In the genomic region with DNA sequence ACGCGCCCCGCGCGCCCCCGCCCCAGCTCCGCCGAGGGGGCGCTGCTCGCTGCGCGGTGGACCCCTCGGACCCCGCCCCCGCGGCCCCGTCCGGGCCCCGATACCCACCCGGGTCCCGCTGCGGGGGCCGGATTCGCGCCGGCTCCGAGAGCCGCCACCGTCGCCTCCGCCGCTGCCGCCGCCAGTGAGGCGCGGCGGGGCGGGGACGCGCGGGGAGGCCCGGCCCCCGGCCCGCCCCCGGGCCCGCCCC, we compare ENCODE assay signal across 8 cellular contexts. TPM values are rescaled to one million over a fixed set of nuclear protein-coding genes. Genes with fewer than 3 reads are reported as not detected.
DNase-seq lines count a peak whose midpoint lies in the region; ATAC-seq and TF ChIP-seq lines count a peak whose summit lies in the region.

A gene with protein sequence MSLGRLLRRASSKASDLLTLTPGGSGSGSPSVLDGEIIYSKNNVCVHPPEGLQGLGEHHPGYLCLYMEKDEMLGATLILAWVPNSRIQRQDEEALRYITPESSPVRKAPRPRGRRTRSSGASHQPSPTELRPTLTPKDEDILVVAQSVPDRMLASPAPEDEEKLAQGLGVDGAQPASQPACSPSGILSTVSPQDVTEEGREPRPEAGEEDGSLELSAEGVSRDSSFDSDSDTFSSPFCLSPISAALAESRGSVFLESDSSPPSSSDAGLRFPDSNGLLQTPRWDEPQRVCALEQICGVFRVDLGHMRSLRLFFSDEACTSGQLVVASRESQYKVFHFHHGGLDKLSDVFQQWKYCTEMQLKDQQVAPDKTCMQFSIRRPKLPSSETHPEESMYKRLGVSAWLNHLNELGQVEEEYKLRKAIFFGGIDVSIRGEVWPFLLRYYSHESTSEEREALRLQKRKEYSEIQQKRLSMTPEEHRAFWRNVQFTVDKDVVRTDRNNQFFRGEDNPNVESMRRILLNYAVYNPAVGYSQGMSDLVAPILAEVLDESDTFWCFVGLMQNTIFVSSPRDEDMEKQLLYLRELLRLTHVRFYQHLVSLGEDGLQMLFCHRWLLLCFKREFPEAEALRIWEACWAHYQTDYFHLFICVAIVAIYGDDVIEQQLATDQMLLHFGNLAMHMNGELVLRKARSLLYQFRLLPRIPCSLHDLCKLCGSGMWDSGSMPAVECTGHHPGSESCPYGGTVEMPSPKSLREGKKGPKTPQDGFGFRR (minus strand): TSS at position 186 of the 250 bp plus-strand sequence. CDS start 22,325 bp downstream, outside the sequence.

- H3K4me1 ChIP-seq in lower lobe of right lung (peaks cover 19% of the 10 kb centered on the region), tibial nerve (peaks cover 0 to 48% (median 11%) of the 10 kb centered on the region in 4 donors)

- no peak for TF ChIP-seq CTCF in AG09309 (IDR thresholded peaks at IDR 0.05; ENCODE audit: control insufficient read depth, insufficient read depth, low read depth, low read length, missing control alignments)
- no peak for TF ChIP-seq CTCF in cardiac fibroblast (IDR thresholded peaks at IDR 0.05; ENCODE audit: low read depth, low read length)
- no peak for TF ChIP-seq CTCF in lower lobe of right lung (IDR thresholded peaks at IDR 0.05)
- TF ChIP-seq CTCF in tibial nerve (IDR thresholded peaks at IDR 0.05): no peak

- no CpG with 5 or more reads among the region's 46 CpGs for WGBS in tibial nerve, 2 donors

- peak in 1 of 2 donors; percentile 51 for TF ChIP-seq POLR2A in tibial nerve (IDR thresholded peaks at IDR 0.05)

- H3K9me3 ChIP-seq in lower lobe of right lung: no peaks in the 10 kb centered on the region
- H3K9me3 ChIP-seq in tibial nerve: no peaks in the 10 kb centered on the region

- TF ChIP-seq EP300 in tibial nerve (IDR thresholded peaks at IDR 0.05): no peak

- H3K4me3 ChIP-seq in AG09309 (ENCODE audit: control insufficient read depth, low read depth, low read length) (peak within 1 kb of the TSS; percentile 90), cardiac fibroblast (replicated peaks in 1 of 2; ENCODE audit: low read depth in 2 of 2, low read length in 2 of 2) (peak within 1 kb of the TSS; percentile 82 to 91), lower lobe of right lung (peak within 1 kb of the TSS; percentile 94), tibial nerve (peak within 1 kb of the TSS; percentile 56 to 98 (median 80))

- no peaks in the 10 kb centered on the region for H3K27me3 ChIP-seq in lower lobe of right lung (ENCODE audit: low read depth)
- H3K27me3 ChIP-seq in tibial nerve: no peaks in the 10 kb centered on the region

- intact Hi-C loops in lower lobe of right lung (cut with DNase I): no loop called here

- H3K27ac ChIP-seq in lower lobe of right lung: peak within 1 kb of the TSS; percentile 97
- H3K27ac ChIP-seq in tibial nerve: peak within 1 kb of the TSS; percentile 65 to 98 (median 92)

- DNase-seq in AG09309 (ENCODE audit: low read depth): no peak
- DNase-seq in HT1080 (ENCODE audit: low read depth): no peak
- no peak for DNase-seq in cardiac fibroblast (ENCODE audit: low read depth in 2 of 2)
- DNase-seq in lower lobe of right lung: no peak
- no peak for DNase-seq in tibial nerve (ENCODE audit: low spot score in 2 of 2)
- no peak for DNase-seq in RPMI8226
- DNase-seq in NCI-H510A treated with DMSO at 0.1 percent for 48 hours (lab: John Stamatoyannopoulos, UW): no peak
- no peak for DNase-seq in DMS 273 (lab: John Stamatoyannopoulos, UW; ENCODE audit: unreplicated experiment)

- ATAC-seq in lower lobe of right lung: no peak

- no peaks in the 10 kb centered on the region for H3K36me3 ChIP-seq in lower lobe of right lung
- H3K36me3 ChIP-seq in tibial nerve: peaks cover 0 to 8% (median 0%) of the 10 kb centered on the region in 3 donors

RNA-seq across cellular contexts. Expression of the gene that starts here (rescaled TPM):
- total RNA-seq in HT1080 (2014; rRNA removed; shearing (Covaris generic)): 24.1 and 24.4 TPM in 2 replicates
- 10.9 and 13.3 TPM in 2 replicates for polyA plus RNA-seq in HT1080 (2015; cell fraction: cytosol; rRNA removed)
- polyA plus RNA-seq in HT1080 (2015; cell fraction: nucleus; rRNA removed): 13.1 and 13.4 TPM in 2 replicates
- total RNA-seq in lower lobe of right lung (24.7 TPM), tibial nerve (10 to 100 TPM; 48.3 to 68.4 (median 58.1) TPM)
